8 cellular contexts compared by ENCODE assay signal in the genomic region with DNA sequence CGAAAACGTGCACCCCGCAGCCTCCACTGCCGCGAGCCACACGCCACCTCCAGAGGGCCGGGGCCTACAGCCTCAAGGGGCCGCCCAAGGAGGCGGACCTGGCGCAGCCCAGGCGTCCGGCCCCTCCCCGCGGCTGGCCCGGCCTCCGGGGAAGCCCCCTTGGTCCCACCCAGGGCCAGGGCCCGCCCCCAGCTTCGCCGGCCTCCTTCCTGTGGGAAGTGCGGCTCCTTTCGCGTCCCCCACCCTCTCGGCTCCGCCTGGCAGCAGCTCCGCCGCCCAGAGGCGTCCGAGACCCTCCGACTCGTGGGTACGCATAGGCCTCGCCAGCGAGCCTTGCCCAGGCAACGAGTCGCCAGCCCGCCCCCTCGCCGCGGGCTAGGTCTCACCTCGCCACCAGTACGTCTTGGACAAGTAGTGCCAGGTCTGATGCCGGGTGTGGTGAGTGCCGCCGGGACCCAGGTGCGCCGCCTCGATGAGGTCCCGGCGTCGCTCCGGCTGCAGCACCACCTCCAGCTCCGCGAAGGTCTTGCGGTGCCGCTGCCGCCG. TPM values are rescaled to one million over a fixed set of nuclear protein-coding genes. Genes with fewer than 3 reads are reported as not detected.
DNase-seq lines count a peak whose midpoint lies in the region; ATAC-seq and TF ChIP-seq lines count a peak whose summit lies in the region.

No MANE protein-coding gene starts in this region.

- no CpG with 5 or more reads among the region's 57 CpGs for WGBS in iPS DF 6.9 (ENCODE audit: insufficient coverage, insufficient read length)

- H3K4me1 ChIP-seq in ascending aorta (peaks cover 5 to 12% of the 10 kb centered on the region in 2 donors), iPS DF 6.9 (ENCODE audit: control insufficient read depth, insufficient read depth, low read length) (no peaks in the 10 kb centered on the region; the same call in 1 of the 2 replicates), skeletal muscle tissue (ENCODE audit: control insufficient read depth in 3 of 3, insufficient read depth in 3 of 3, low read length in 3 of 3) (peaks cover 9 to 18% (median 18%) of the 10 kb centered on the region in 3 donors)

- DNase-seq in GM13977 (ENCODE audit: low spot score): peak; percentile 95
- DNase-seq in RPMI8226: peak; percentile 97
- peak; percentile 77 to 96 for DNase-seq in ascending aorta (ENCODE audit: low spot score in 2 of 2)
- DNase-seq in iPS DF 6.9 (ENCODE audit: low read depth, low spot score): peak; percentile 72
- DNase-seq in NCI-H128 (lab: John Stamatoyannopoulos, UW; ENCODE audit: unreplicated experiment): no peak
- no peak for DNase-seq in NCI-H1048 (lab: John Stamatoyannopoulos, UW)

- no peak for TF ChIP-seq CTCF in GM13977 (IDR thresholded peaks at IDR 0.05; ENCODE audit: extremely low read depth, insufficient read depth, missing control alignments)
- TF ChIP-seq CTCF in ascending aorta (IDR thresholded peaks at IDR 0.05): peak in 1 of 3 experiments; percentile 12

- H3K9me3 ChIP-seq in ascending aorta: no peaks in the 10 kb centered on the region
- no peaks in the 10 kb centered on the region for H3K9me3 ChIP-seq in iPS DF 6.9 (ENCODE audit: control insufficient read depth, insufficient read depth, low read length)
- H3K9me3 ChIP-seq in skeletal muscle tissue (ENCODE audit: control insufficient read depth in 3 of 3, low read length in 3 of 3): no peaks in the 10 kb centered on the region

- H3K4me3 ChIP-seq in ascending aorta (peak overlapping the region; percentile 94 to 95), iPS DF 6.9 (ENCODE audit: low read length) (peak overlapping the region; percentile 94), skeletal muscle tissue (ENCODE audit: low read length in 3 of 3) (peak overlapping the region; percentile 90 to 98 (median 98))

- H3K27me3 ChIP-seq in ascending aorta (no peaks in the 10 kb centered on the region), iPS DF 6.9 (ENCODE audit: control insufficient read depth, insufficient read depth, low read length) (no peaks in the 10 kb centered on the region), skeletal muscle tissue (ENCODE audit: control insufficient read depth in 3 of 3, insufficient read depth in 3 of 3, low read length in 3 of 3) (no peaks in the 10 kb centered on the region)

- in situ Hi-C loops in GM13977 (cut with MboI; ENCODE audit: low pct_unique_long_range_greater_than_20kb, low sequenced_read_pairs, unreplicated experiment): loop anchor here (25.0 kb wide), 1 partner anchor 861 kb away; no protein-coding TSS in a partner anchor

- peak; percentile 84 for ATAC-seq in HG02840 (IDR thresholded peaks at IDR 0.05; ENCODE audit: low FRiP score, unreplicated experiment)

- peak overlapping the region; percentile 92 to 99 (median 96) for H3K9ac ChIP-seq in skeletal muscle tissue (ENCODE audit: low read depth in 1 of 3, low read length in 3 of 3)

- peak overlapping the region; percentile 93 to 95 for H3K27ac ChIP-seq in ascending aorta
- no peak overlapping the region for H3K27ac ChIP-seq in iPS DF 6.9 (ENCODE audit: low read length)
- H3K27ac ChIP-seq in skeletal muscle tissue (ENCODE audit: low read depth, low read length): peak overlapping the region; percentile 93

- intact Hi-C loops in ascending aorta (cut with DNase I): loop anchor here (1.0 to 5.0 kb wide), 5 partner anchors 102 to 1275 kb away; a partner anchor contains a TSS

- H3K36me3 ChIP-seq in ascending aorta: peaks cover 18 to 20% of the 10 kb centered on the region in 2 donors
- H3K36me3 ChIP-seq in iPS DF 6.9 (ENCODE audit: control insufficient read depth, insufficient read depth, low read length): peaks cover 7% of the 10 kb centered on the region
- H3K36me3 ChIP-seq in skeletal muscle tissue (ENCODE audit: control insufficient read depth in 3 of 3, insufficient read depth in 3 of 3, low read length in 3 of 3): peaks cover 7 to 17% (median 15%) of the 10 kb centered on the region in 3 donors

RNA-seq across cellular contexts. Expression of a gene that starts 0.6 kb away (rescaled TPM):
- 16.5 TPM for total RNA-seq in ascending aorta
- 16.2 TPM for total RNA-seq in skeletal muscle tissue

RNA-seq across cellular contexts. Expression of a gene that starts 10.2 kb away (rescaled TPM):
- total RNA-seq in ascending aorta (654 TPM), skeletal muscle tissue (5,603 TPM)

RNA-seq across cellular contexts. Expression of a gene that starts 48.1 kb away (rescaled TPM):
- total RNA-seq in ascending aorta (1.3 TPM), skeletal muscle tissue (16.2 TPM)

Comparison
In these comparisons a context has a peak if more than half of its experiments do, and no peak if none do; other contexts are left out.
1. DNase-seq: peak in GM13977 (single experiment), RPMI8226 (single experiment), ascending aorta (2 of 2) and iPS DF 6.9 (single experiment); none in NCI-H128 (single experiment) and NCI-H1048 (single experiment).
2. Peak in every context shown above with its lines, with median percentiles within 50 percentile points of each other: H3K4me3 ChIP-seq.